ENCODE assay signal across 13 cellular contexts in the genomic region with DNA sequence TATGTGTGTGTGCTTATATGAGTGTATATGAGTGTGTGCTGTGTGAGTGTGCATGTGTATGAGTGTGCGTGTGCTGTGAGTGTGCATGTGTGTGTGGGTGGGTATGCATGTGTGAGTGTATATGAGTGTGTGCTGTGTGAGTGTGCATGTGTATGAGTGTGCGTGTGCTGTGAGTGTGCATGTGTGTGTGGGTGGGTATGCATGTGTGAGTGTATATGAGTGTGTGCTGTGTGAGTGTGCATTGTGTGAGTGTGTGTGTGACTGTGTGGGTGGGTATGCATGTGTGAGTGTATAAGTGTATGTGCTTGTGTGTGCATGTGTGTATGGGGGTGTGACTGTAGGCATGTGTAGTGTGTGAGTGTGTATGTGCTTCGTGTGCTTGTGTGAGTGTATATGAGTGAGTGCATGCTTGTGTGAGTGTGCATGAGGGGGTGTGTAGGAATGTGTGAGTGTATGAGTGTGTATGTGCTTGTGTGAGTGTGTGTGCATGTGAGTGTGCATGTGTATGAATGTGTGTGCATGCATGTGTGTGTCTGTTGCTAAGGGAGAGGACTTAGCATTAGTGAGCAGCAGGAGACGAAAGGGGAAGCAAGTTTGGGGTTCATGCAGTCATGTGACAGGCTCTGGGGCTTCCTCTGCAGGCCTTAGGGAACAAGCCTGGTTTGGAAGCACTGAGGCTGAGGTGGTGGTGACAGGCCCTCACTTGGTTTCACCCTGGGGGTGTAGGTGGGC. TPM values are rescaled to one million over a fixed set of nuclear protein-coding genes. Genes with fewer than 3 reads are reported as not detected.
DNase-seq lines count a peak whose midpoint lies in the region; ATAC-seq, FAIRE-seq and TF ChIP-seq lines count a peak whose summit lies in the region.
"Not testable (repeated sequence)": the region's sequence is repeated elsewhere in the genome, so short reads cannot be mapped to it uniquely, and the experiment has no call there.
"Had no signal": no experiment of that assay in that cellular context is flagged by ENCODE, and none has a peak within 500 bp of the region (broad histone marks: within the 10 kb centered on the region; RNA-seq: fewer than 3 reads in every experiment).

No MANE protein-coding gene starts in this region.

- peaks cover 22% of the 10 kb centered on the region for H3K4me1 ChIP-seq in Karpas-422 (ENCODE audit: low read length)
- H3K4me1 ChIP-seq in K562 (replicated peaks in 1 of 2; ENCODE audit: control insufficient read depth in 2 of 2, insufficient read depth in 2 of 2, low read length in 2 of 2); trophoblast cell (ENCODE audit: control insufficient read depth in 1 of 2, insufficient read depth in 2 of 2, low read length in 2 of 2): not testable (repeated sequence)

- not testable (repeated sequence) for H3K9ac ChIP-seq in Karpas-422 (ENCODE audit: low read length); K562 (ENCODE audit: insufficient read depth in 1 of 2, low read depth in 2 of 2, low read length in 2 of 2); trophoblast cell (ENCODE audit: low read length)

- not testable (repeated sequence) for H4K91ac ChIP-seq in trophoblast cell (ENCODE audit: low read depth, low read length)

- not testable (repeated sequence) for H2BK120ac ChIP-seq in trophoblast cell (ENCODE audit: insufficient read depth, low read length, poor library complexity)

- not testable (repeated sequence) for TF ChIP-seq CTCF in K562 (IDR thresholded peaks at IDR 0.05 in 2 of 3, conservative IDR thresholded peaks at IDR 0.05 in 1 of 3; ENCODE audit: insufficient read depth in 2 of 3, low read depth in 1 of 3, low read length in 3 of 3)

- H2BK12ac ChIP-seq in trophoblast cell (ENCODE audit: low read length), result not testable (repeated sequence)

- H3K4ac ChIP-seq in trophoblast cell (ENCODE audit: low read depth, low read length), result not testable (repeated sequence)

- not testable (repeated sequence) for H3K79me2 ChIP-seq in Karpas-422 (ENCODE audit: low read length); K562 (ENCODE audit: control insufficient read depth, insufficient read depth, low read length); trophoblast cell (ENCODE audit: control insufficient read depth, insufficient read depth, low read length, poor library complexity)

- H3K27me3 ChIP-seq in Karpas-422 (ENCODE audit: low read length); K562 (ENCODE audit: control insufficient read depth in 2 of 2, insufficient read depth in 2 of 2, low read length in 2 of 2); trophoblast cell (ENCODE audit: insufficient read depth, low read length): not testable (repeated sequence)

- H3K23ac ChIP-seq in trophoblast cell (ENCODE audit: low read length), result not testable (repeated sequence)

- H3K14ac ChIP-seq in trophoblast cell (ENCODE audit: low read length), result not testable (repeated sequence)

- TF ChIP-seq POLR2A in GM12892 (IDR thresholded peaks at IDR 0.05; ENCODE audit: low read depth, low read length); K562 (conservative IDR thresholded peaks at IDR 0.05): not testable (repeated sequence)

- H4K12ac ChIP-seq in trophoblast cell (ENCODE audit: low read depth, low read length), result not testable (repeated sequence)

- H3K36me3 ChIP-seq in Karpas-422 (ENCODE audit: insufficient read depth, low read length); K562 (ENCODE audit: control insufficient read depth, insufficient read depth, low read length); trophoblast cell (ENCODE audit: control insufficient read depth in 1 of 2, insufficient read depth in 2 of 2, low read length in 2 of 2): not testable (repeated sequence)

- peaks cover 21% of the 10 kb centered on the region; the same call in 1 of the 2 replicates for H4K20me1 ChIP-seq in Karpas-422 (ENCODE audit: insufficient read depth, low read depth, low read length)
- not testable (repeated sequence) for H4K20me1 ChIP-seq in K562 (replicated peaks; ENCODE audit: control insufficient read depth, insufficient read depth, low read length)

- CTCF ChIA-PET in K562 (lab: Yijun Ruan, JAX; ENCODE audit: low intra/inter-chr PET ratio), result not testable (repeated sequence)

- H3K27ac ChIP-seq in Karpas-422 (ENCODE audit: low read length); K562 (ENCODE audit: extremely low read depth, low read depth, low read length); trophoblast cell (ENCODE audit: low read depth, low read length): not testable (repeated sequence)

- peak overlapping the region; percentile 42 for H3K4me2 ChIP-seq in Karpas-422 (ENCODE audit: low read depth, low read length, poor library complexity, severe bottlenecking)
- not testable (repeated sequence) for H3K4me2 ChIP-seq in K562 (ENCODE audit: insufficient read depth, low read length); trophoblast cell (ENCODE audit: low read length)

- not testable (repeated sequence) for H3K9me2 ChIP-seq in Karpas-422 (replicated peaks; ENCODE audit: insufficient read depth, low read length)

- TF ChIP-seq RAD21 in K562 (CRISPR knock-in tag; conservative IDR thresholded peaks at IDR 0.05 in 1 of 2, IDR thresholded peaks at IDR 0.05 in 1 of 2), result not testable (repeated sequence)

- peak; percentile 30 for FAIRE-seq in GM12892 (lab: Jason Lieb, UNC)
- peak; percentile 32 for FAIRE-seq in K562 (lab: Jason Lieb, UNC)

- WGBS in K562 (ENCODE audit: insufficient coverage, low coverage, missing lambda C conversion rate), result 4% methylated on average over 4 of the region's 4 CpGs
- WGBS in trophoblast cell (ENCODE audit: extremely low coverage, insufficient coverage, insufficient read length), result no CpG with 5 or more reads among the region's 4 CpGs

- H2AK5ac ChIP-seq in trophoblast cell (ENCODE audit: low read length), result not testable (repeated sequence)

- not testable (repeated sequence) for H2AFZ ChIP-seq in Karpas-422 (ENCODE audit: low read length); K562 (ENCODE audit: low read depth, low read length); trophoblast cell (ENCODE audit: insufficient read depth, low read length, poor library complexity)

- H3K79me1 ChIP-seq in trophoblast cell (ENCODE audit: low read length), result not testable (repeated sequence)

- POLR2A ChIA-PET in K562 (lab: Yijun Ruan, JAX), result not testable (repeated sequence)

- H4K8ac ChIP-seq in trophoblast cell (ENCODE audit: low read depth, low read length), result not testable (repeated sequence)

- DNase-seq in AML-193 (lab: John Stamatoyannopoulos, UW), result peak; percentile 24 to 51
- not testable (repeated sequence) for DNase-seq in GM12892 (ENCODE audit: insufficient read length); K562 (ENCODE audit: extremely low read depth in 1 of 4, low spot score in 3 of 4); trophoblast cell
- peak; percentile 73 for DNase-seq in Karpas-422
- peak; percentile 36 for DNase-seq in NOMO-1 treated with dmso at 0.1 percent for 144 hours (lab: John Stamatoyannopoulos, UW; ENCODE audit: unreplicated experiment)
- DNase-seq in medulla oblongata (ENCODE audit: extremely low spot score), result peak; percentile 20

- not testable (repeated sequence) for H3K18ac ChIP-seq in trophoblast cell (ENCODE audit: low read length)

- intact Hi-C loops in K562 (cut with micrococcal nuclease), result not testable (repeated sequence)

- not testable (repeated sequence) for H3K9me3 ChIP-seq in Karpas-422 (ENCODE audit: low read length); K562 (replicated peaks; ENCODE audit: control insufficient read depth, insufficient read depth, low read depth, low read length); trophoblast cell (ENCODE audit: insufficient read depth, low read depth, low read length)

- TF ChIP-seq EP300 in K562 (IDR thresholded peaks at IDR 0.05; ENCODE audit: low read length), result not testable (repeated sequence)

- not testable (repeated sequence) for ATAC-seq in K562

- in situ Hi-C loops in K562 (cut with MboI), result not testable (repeated sequence)

- H3K4me3 ChIP-seq in Karpas-422 (ENCODE audit: low read length); K562: not testable (repeated sequence)
- peak overlapping the region; percentile 42 for H3K4me3 ChIP-seq in trophoblast cell (ENCODE audit: low read depth, low read length)

- H3K9me1 ChIP-seq in K562 (ENCODE audit: control insufficient read depth, insufficient read depth, low read length), result not testable (repeated sequence)

- BruUV-seq in K562 (replicated peaks; lab: Mats Ljungman, UMichigan), result not testable (repeated sequence)

- H2BK5ac ChIP-seq in trophoblast cell (ENCODE audit: low read depth, low read length, poor library complexity), result not testable (repeated sequence)

RNA-seq across cellular contexts. Expression of a gene that starts 41.0 kb away (rescaled TPM):
- not detected for polyA plus RNA-seq in GM12892 (2012; ENCODE audit: missing spikeins)
- not detected in 2 replicates for total RNA-seq in Karpas-422 (2014; rRNA removed; shearing (Covaris generic); ENCODE audit: low replicate concordance)
- not detected in 2 replicates for total RNA-seq in K562 (2011; cell fraction: chromatin; rRNA removed; ENCODE audit: low replicate concordance)
- not detected in 2 replicates for total RNA-seq in K562 (2011; cell fraction: nucleolus; rRNA removed)
- not detected in 2 replicates for total RNA-seq in K562 (2011; cell fraction: nucleoplasm; rRNA removed)
- total RNA-seq in K562 (2014; rRNA removed) (not detected in 2 replicates), K562 (2014; rRNA removed; fragmentation: Illumina TruSeq; extraction: Trizol) (not detected in 2 replicates), K562 (2015; rRNA removed; fragmentation: Illumina TruSeq; extraction: Trizol) (not detected in 2 replicates), K562 (2021) (not detected in 2 replicates)
- polyA plus RNA-seq in K562 (2011; rRNA removed) (not detected in 2 replicates), K562 (2014; fragmentation: Illumina TruSeq; extraction: Trizol) (not detected in 2 replicates), K562 (2014; fragmentation: Nextera tagmentation; extraction: Ambion mirVana) (not detected), K562 (2014; rRNA removed) (not detected in 2 replicates)
- polyA plus RNA-seq in K562 (2011; cell fraction: cytosol; rRNA removed), result not detected in 2 replicates
- not detected in 2 replicates for polyA plus RNA-seq in K562 (2011; cell fraction: nucleus; rRNA removed)
- polyA plus RNA-seq in K562 (2012), result not detected in 2 replicates
- not detected in 2 replicates for polyA minus RNA-seq in K562 (2011; rRNA and poly(A)+ RNA removed)
- polyA minus RNA-seq in K562 (2011; cell fraction: cytosol; rRNA and poly(A)+ RNA removed), result not detected in 2 replicates
- polyA minus RNA-seq in K562 (2011; cell fraction: nucleus; rRNA and poly(A)+ RNA removed), result not detected in 2 replicates
- not detected in 2 replicates for polyA plus RNA-seq in trophoblast cell (2013)
- total RNA-seq: Daoy, G401, LHCN-M2, MCF 10A, OCI-LY7 had no signal
- polyA plus RNA-seq: BJ had no signal
